Comparison of ENCODE assay signal across 23 cellular contexts in the genomic region with DNA sequence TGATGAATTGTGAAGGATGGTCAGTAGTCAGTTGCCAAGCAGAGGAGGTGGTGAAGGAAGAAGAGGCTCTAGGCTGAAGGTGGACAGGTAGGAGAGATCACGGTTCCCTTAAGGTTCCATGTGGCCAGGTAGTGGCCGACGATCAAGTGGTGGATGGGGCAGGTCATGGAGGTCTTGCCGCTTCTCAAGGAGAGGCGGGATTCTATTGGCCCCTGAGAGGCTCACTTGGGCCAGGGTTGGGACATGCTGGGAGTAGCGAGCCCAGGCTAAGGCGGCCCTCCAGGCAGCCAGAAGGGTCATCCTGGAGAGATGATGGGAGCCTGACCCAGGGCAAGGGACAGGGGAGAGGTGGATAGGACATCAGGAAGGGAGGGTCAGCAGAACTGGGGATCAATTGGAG. TPM values are rescaled to one million over a fixed set of nuclear protein-coding genes. Genes with fewer than 3 reads are reported as not detected.
DNase-seq lines count a peak whose midpoint lies in the region; ATAC-seq and TF ChIP-seq lines count a peak whose summit lies in the region.
"Had no signal": no experiment of that assay in that cellular context is flagged by ENCODE, and none has a peak within 500 bp of the region (broad histone marks: within the 10 kb centered on the region; RNA-seq: fewer than 3 reads in every experiment).

No MANE protein-coding gene starts in this region.

- ATAC-seq in stimulated activated naive CD8-positive, alpha-beta T cell treated with anti-CD3 and anti-CD28 coated beads, Interleukin-15, amount 100 ng/mL, for 72 hours = no peak
- ATAC-seq in effector memory CD8-positive, alpha-beta T cell (replicated peaks) = no peak
- ATAC-seq in HG02885 (IDR thresholded peaks at IDR 0.05; ENCODE audit: poor library complexity, unreplicated experiment) = no peak

- peaks cover 7% of the 10 kb centered on the region for H3K27me3 Mint-ChIP-seq in stimulated activated naive CD8-positive, alpha-beta T cell treated with anti-CD3 and anti-CD28 coated beads, Interleukin-15, Interleukin-2, amounts not matched to agents 100 ng/mL and 50 ng/mL, for 24 hours
- H3K27me3 Mint-ChIP-seq in stimulated activated naive CD8-positive, alpha-beta T cell treated with anti-CD3 and anti-CD28 coated beads, Interleukin-15, amount 100 ng/mL, for 72 hours = peaks cover 15% of the 10 kb centered on the region
- H3K27me3 Mint-ChIP-seq in endodermal cell (ENCODE audit: insufficient read depth) = peaks cover 7% of the 10 kb centered on the region
- H3K27me3 Mint-ChIP-seq in effector memory CD8-positive, alpha-beta T cell = peaks cover 10 to 19% of the 10 kb centered on the region in 2 donors

- H3K4me1 Mint-ChIP-seq in stimulated activated naive CD8-positive, alpha-beta T cell treated with anti-CD3 and anti-CD28 coated beads, Interleukin-15, Interleukin-2, amounts not matched to agents 100 ng/mL and 50 ng/mL, for 24 hours (ENCODE audit: low read depth) = peaks cover 22% of the 10 kb centered on the region
- H3K4me1 Mint-ChIP-seq in stimulated activated naive CD8-positive, alpha-beta T cell treated with anti-CD3 and anti-CD28 coated beads, Interleukin-15, amount 100 ng/mL, for 72 hours = peaks cover 27% of the 10 kb centered on the region
- H3K4me1 Mint-ChIP-seq in endodermal cell = peaks cover 9% of the 10 kb centered on the region
- H3K4me1 Mint-ChIP-seq in effector memory CD8-positive, alpha-beta T cell (ENCODE audit: low read depth in 2 of 2) = peaks cover 28 to 33% of the 10 kb centered on the region in 2 donors

- no peaks in the 10 kb centered on the region for H3K27me3 ChIP-seq in endodermal cell (ENCODE audit: control insufficient read depth, insufficient read depth, low read length, poor library complexity, severe bottlenecking)

- peak overlapping the region; percentile 2 for H3K27ac Mint-ChIP-seq in stimulated activated naive CD8-positive, alpha-beta T cell treated with anti-CD3 and anti-CD28 coated beads, Interleukin-15, Interleukin-2, amounts not matched to agents 100 ng/mL and 50 ng/mL, for 24 hours
- peak overlapping the region in 1 of 2 donors; percentile 5 for H3K27ac Mint-ChIP-seq in stimulated activated naive CD8-positive, alpha-beta T cell treated with anti-CD3 and anti-CD28 coated beads, Interleukin-15, amount 100 ng/mL, for 72 hours
- no peak overlapping the region for H3K27ac Mint-ChIP-seq in endodermal cell
- H3K27ac Mint-ChIP-seq in effector memory CD8-positive, alpha-beta T cell = peak overlapping the region in 1 of 2 donors; percentile 26
- H3K27ac Mint-ChIP-seq: HFFc6 had no signal

- 88 to 90% methylated on average over 6 to 7 of the region's 7 CpGs for WGBS in endodermal cell (ENCODE audit: insufficient coverage in 1 of 2, insufficient read length in 1 of 2), 2 experiments

- H3K27ac ChIP-seq in endodermal cell (ENCODE audit: low read depth, low read length) = no peak overlapping the region
- H3K27ac ChIP-seq: C4-2B, HL-60, KMS-11 had no signal

- no peaks in the 10 kb centered on the region for H3K4me1 ChIP-seq in endodermal cell (ENCODE audit: control insufficient read depth, insufficient read depth, low read length)

- no peaks in the 10 kb centered on the region for H3K36me3 Mint-ChIP-seq in stimulated activated naive CD8-positive, alpha-beta T cell treated with anti-CD3 and anti-CD28 coated beads, Interleukin-15, Interleukin-2, amounts not matched to agents 100 ng/mL and 50 ng/mL, for 24 hours (ENCODE audit: low read depth)
- no peaks in the 10 kb centered on the region for H3K36me3 Mint-ChIP-seq in endodermal cell (ENCODE audit: low read depth)
- peaks cover 4% of the 10 kb centered on the region for H3K36me3 Mint-ChIP-seq in effector memory CD8-positive, alpha-beta T cell (ENCODE audit: insufficient read depth)

- DNase-seq in stimulated activated naive CD8-positive, alpha-beta T cell treated with anti-CD3 and anti-CD28 coated beads, Interleukin-15, amount 100 ng/mL, for 72 hours = no peak
- peak; percentile 19 for DNase-seq in endodermal cell
- peak; percentile 11 for DNase-seq in stimulated activated CD8-positive, alpha-beta memory T cell treated with anti-CD3 and anti-CD28 coated beads, Interleukin-4, amount 100 ng/mL, for 48 hours
- DNase-seq in effector memory CD8-positive, alpha-beta T cell = no peak
- no peak for DNase-seq in NCI-H2196 treated with DMSO at 0.1 percent for 48 hours (lab: John Stamatoyannopoulos, UW; ENCODE audit: unreplicated experiment)
- DNase-seq: ACHN, AML-193, DND-41, H7, HFFc6, NCI-H1417 treated with DMSO at 0.1 percent for 48 hours, NCI-H187 treated with DMSO at 0.1 percent for 48 hours, NCI-H226, SHP77 had no signal

- no peak overlapping the region for H3K4me3 Mint-ChIP-seq in stimulated activated naive CD8-positive, alpha-beta T cell treated with anti-CD3 and anti-CD28 coated beads, Interleukin-15, Interleukin-2, amounts not matched to agents 100 ng/mL and 50 ng/mL, for 24 hours
- no peak overlapping the region for H3K4me3 Mint-ChIP-seq in stimulated activated naive CD8-positive, alpha-beta T cell treated with anti-CD3 and anti-CD28 coated beads, Interleukin-15, amount 100 ng/mL, for 72 hours
- no peak overlapping the region for H3K4me3 Mint-ChIP-seq in endodermal cell
- H3K4me3 Mint-ChIP-seq in effector memory CD8-positive, alpha-beta T cell = no peak overlapping the region
- H3K4me3 Mint-ChIP-seq: HFFc6 had no signal

- H3K9me3 Mint-ChIP-seq in stimulated activated naive CD8-positive, alpha-beta T cell treated with anti-CD3 and anti-CD28 coated beads, Interleukin-15, Interleukin-2, amounts not matched to agents 100 ng/mL and 50 ng/mL, for 24 hours = no peaks in the 10 kb centered on the region
- no peaks in the 10 kb centered on the region for H3K9me3 Mint-ChIP-seq in stimulated activated naive CD8-positive, alpha-beta T cell treated with anti-CD3 and anti-CD28 coated beads, Interleukin-15, amount 100 ng/mL, for 72 hours
- no peaks in the 10 kb centered on the region for H3K9me3 Mint-ChIP-seq in endodermal cell
- H3K9me3 Mint-ChIP-seq in effector memory CD8-positive, alpha-beta T cell = no peaks in the 10 kb centered on the region
- H3K9me3 Mint-ChIP-seq: HFFc6 had no signal

- H3K4me3 ChIP-seq in endodermal cell (ENCODE audit: low read length) = no peak overlapping the region

- no peak overlapping the region for H3K9ac ChIP-seq in endodermal cell (ENCODE audit: extremely low read depth, low read length, poor library complexity, severe bottlenecking)
- H3K9ac ChIP-seq: KMS-11 had no signal

- H3K9me3 ChIP-seq in endodermal cell (ENCODE audit: control insufficient read depth, low read length) = no peaks in the 10 kb centered on the region

- no peaks in the 10 kb centered on the region for H3K36me3 ChIP-seq in endodermal cell (ENCODE audit: control insufficient read depth, insufficient read depth, low read length)

- no peak for TF ChIP-seq CTCF in endodermal cell (conservative IDR thresholded peaks at IDR 0.05)

RNA-seq across cellular contexts. Expression of a gene that starts 20.9 kb away (rescaled TPM):
- total RNA-seq in endodermal cell = not detected
- not detected for polyA plus RNA-seq in endodermal cell (2013, experiment 1 of 2)
- polyA plus RNA-seq in endodermal cell (2013, experiment 2 of 2) = not detected
- total RNA-seq: G401, HFFc6, HT1080, M059J, RPMI7951 had no signal

RNA-seq across cellular contexts. Expression of a gene that starts 30.8 kb away (rescaled TPM):
- not detected for total RNA-seq in endodermal cell
- polyA plus RNA-seq in endodermal cell (2013, experiment 1 of 2) = not detected
- polyA plus RNA-seq in endodermal cell (2013, experiment 2 of 2) = not detected
- total RNA-seq: G401, H7, HFFc6, HT1080, M059J, RPMI7951 had no signal

Comparison
In these comparisons a context has a peak if more than half of its experiments do, and no peak if none do; other contexts are left out.
1. DNase-seq: peak in endodermal cell (single experiment) and stimulated activated CD8-positive, alpha-beta memory T cell treated with anti-CD3 and anti-CD28 coated beads, Interleukin-4, amount 100 ng/mL, for 48 hours (single experiment); none in stimulated activated naive CD8-positive, alpha-beta T cell treated with anti-CD3 and anti-CD28 coated beads, Interleukin-15, amount 100 ng/mL, for 72 hours (0 of 2), effector memory CD8-positive, alpha-beta T cell (0 of 3) and NCI-H2196 treated with DMSO at 0.1 percent for 48 hours (single experiment).